Comparison of ENCODE assay signal across 1 cellular context in genomic region chr2:168874368-168875005, GRCh38.
TF ChIP-seq lines count a peak whose summit lies in the region.

No MANE protein-coding gene starts in this region.

TF ChIP-seq in SK-N-SH treated with all-trans-retinoic acid at 6 μM for 48 hours, 23 proteins besides CTCF, POLR2A, EP300 and RAD21 (continued from another document):
- no peak for TF ChIP-seq CREB5 (CRISPR knock-in tag; IDR thresholded peaks at IDR 0.05; ENCODE audit: low read depth)
